8 cellular contexts compared by ENCODE assay signal in the genomic region with DNA sequence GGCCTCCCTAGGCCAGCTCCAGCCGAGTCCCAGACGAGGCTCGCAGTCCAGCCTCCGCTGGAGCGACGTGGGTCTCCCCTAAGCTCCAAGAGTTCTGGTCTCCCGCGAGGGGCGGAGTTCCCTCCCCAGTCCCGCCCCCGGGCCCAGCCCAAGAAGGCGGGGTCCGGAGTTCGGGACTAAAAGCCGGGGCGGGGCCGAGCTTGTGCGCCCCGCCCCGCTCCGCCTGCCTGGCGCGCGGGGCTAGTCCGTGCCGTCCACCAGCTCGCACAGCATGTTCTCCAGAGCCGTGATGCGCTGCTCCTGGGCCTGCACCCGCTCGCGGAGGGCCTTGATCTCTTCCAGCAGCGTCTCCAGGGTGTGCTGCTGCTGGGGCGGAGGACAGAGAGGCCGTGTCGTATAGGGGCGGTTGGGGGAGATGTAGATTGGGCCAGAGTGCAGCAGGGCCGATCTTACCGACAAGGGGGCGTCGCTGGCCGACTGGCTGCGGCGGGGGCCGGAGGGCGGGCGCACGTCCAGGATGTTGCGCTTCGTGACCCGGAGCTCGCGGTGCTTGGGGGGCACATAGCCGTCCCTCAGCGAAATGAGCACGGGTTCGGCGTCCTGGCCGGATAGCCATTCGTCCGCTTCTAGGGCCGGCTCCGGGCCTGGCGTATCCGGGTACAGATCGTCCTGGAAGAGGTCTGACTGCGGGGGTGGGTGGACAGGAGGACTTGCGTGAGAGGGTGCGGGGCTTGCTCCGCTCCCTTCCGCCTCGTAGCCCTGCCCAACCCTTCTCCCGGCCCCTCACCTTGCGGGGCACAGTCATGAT. TPM values are rescaled to one million over a fixed set of nuclear protein-coding genes. Genes with fewer than 3 reads are reported as not detected.
DNase-seq lines count a peak whose midpoint lies in the region; ATAC-seq and TF ChIP-seq lines count a peak whose summit lies in the region.

No MANE protein-coding gene starts in this region.

- H3K4me1 Mint-ChIP-seq in endothelial cell (ENCODE audit: unreplicated experiment): peaks cover 15% of the 10 kb centered on the region

- H3K4me3 ChIP-seq in DND-41 (ENCODE audit: low read depth in 1 of 2, low read length in 2 of 2) (peak overlapping the region in 1 of 2 experiments; percentile 48; a peak in 2 of 4 replicates), PC-9 (no peak overlapping the region)

- H3K27me3 Mint-ChIP-seq in endothelial cell (ENCODE audit: unreplicated experiment): peaks cover 25% of the 10 kb centered on the region

- POLR2A ChIA-PET in PC-9 (lab: Charles Lee; ENCODE audit: unreplicated experiment): no interaction called here

- H3K9ac ChIP-seq in DND-41 (ENCODE audit: low read depth, low read length): peak overlapping the region; percentile 34; the same call in 1 of the 2 replicates

- no peaks in the 10 kb centered on the region; the same call in 1 of the 2 replicates for H3F3A ChIP-seq in PC-9 (ENCODE audit: insufficient read depth, low read depth)

- H3K79me2 ChIP-seq in DND-41 (ENCODE audit: insufficient read depth, low read length) (no peaks in the 10 kb centered on the region), PC-9 (ENCODE audit: low read depth) (no peaks in the 10 kb centered on the region)

- no TSS peak for BruUV-seq in PC-9 (replicated peaks; lab: Mats Ljungman, UMichigan)

- CTCF ChIA-PET in PC-9 (lab: Charles Lee): no interaction called here

- intact Hi-C loops in PC-9 (cut with micrococcal nuclease; ENCODE audit: unreplicated experiment): no loop called here

- ATAC-seq in DND-41 (ENCODE audit: insufficient read depth, low read depth) (peak; percentile 67), HG02610 (IDR thresholded peaks at IDR 0.05; ENCODE audit: unreplicated experiment) (peak; percentile 64)

- peaks cover 4% of the 10 kb centered on the region for H3K36me3 Mint-ChIP-seq in endothelial cell (ENCODE audit: low read depth, unreplicated experiment)

- peak overlapping the region; percentile 66; the same call in 1 of the 2 replicates for H2AFZ ChIP-seq in DND-41 (ENCODE audit: low read depth, low read length)
- H2AFZ ChIP-seq in PC-9: no peak overlapping the region

- H3K27me3 ChIP-seq in DND-41 (ENCODE audit: insufficient read depth, low read length, poor library complexity) (peaks cover 12% of the 10 kb centered on the region), PC-9 (ENCODE audit: insufficient read depth, low read depth) (no peaks in the 10 kb centered on the region)

- H3K27ac ChIP-seq in DND-41 (ENCODE audit: low read length) (no peak overlapping the region), PC-9 (no peak overlapping the region)

- H3K9me3 ChIP-seq in DND-41 (ENCODE audit: insufficient read depth, low read length, severe bottlenecking): no peaks in the 10 kb centered on the region
- no peaks in the 10 kb centered on the region for H3K9me3 ChIP-seq in PC-9 (ENCODE audit: insufficient read depth, low read depth)

- no peak overlapping the region for H3K27ac Mint-ChIP-seq in endothelial cell (ENCODE audit: unreplicated experiment)

- H3K4me3 Mint-ChIP-seq in endothelial cell (ENCODE audit: unreplicated experiment): peak overlapping the region; percentile 79

- peaks cover 34% of the 10 kb centered on the region for H3K4me1 ChIP-seq in DND-41 (ENCODE audit: insufficient read depth, low read length)
- peaks cover 19% of the 10 kb centered on the region for H3K4me1 ChIP-seq in PC-9 (replicated peaks; ENCODE audit: insufficient read depth)

- TF ChIP-seq CTCF in DND-41 (IDR thresholded peaks at IDR 0.05; ENCODE audit: borderline replicate concordance, extremely low read depth, low read length, poor library complexity, severe bottlenecking) (no peak), endothelial cell (IDR thresholded peaks at IDR 0.05; ENCODE audit: unreplicated experiment) (no peak), PC-9 (conservative IDR thresholded peaks at IDR 0.05) (no peak)

- H3K9me2 ChIP-seq in PC-9 (ENCODE audit: insufficient read depth): no peaks in the 10 kb centered on the region

- peaks cover 4% of the 10 kb centered on the region for H3K36me3 ChIP-seq in DND-41 (ENCODE audit: insufficient read depth, low read length)
- H3K36me3 ChIP-seq in PC-9 (ENCODE audit: low read depth): no peaks in the 10 kb centered on the region

- H3K9me3 Mint-ChIP-seq in endothelial cell (ENCODE audit: unreplicated experiment): no peaks in the 10 kb centered on the region

- H4K20me1 ChIP-seq in DND-41 (ENCODE audit: insufficient read depth, low read length) (peaks cover 23% of the 10 kb centered on the region), PC-9 (ENCODE audit: insufficient read depth) (no peaks in the 10 kb centered on the region)

- peak; percentile 80 for DNase-seq in DND-41
- DNase-seq in NCI-H748 treated with DMSO at 0.1 percent for 48 hours (lab: John Stamatoyannopoulos, UW): peak; percentile 80
- DNase-seq in activated T-cell treated with anti-CD3 and anti-CD28 coated beads for 4 hours: peak; percentile 80
- DNase-seq in endothelial cell (ENCODE audit: low spot score): peak; percentile 82
- peak; percentile 93 for DNase-seq in mesenteric fat pad (ENCODE audit: low spot score)
- peak; percentile 62 for DNase-seq in stimulated activated CD8-positive, alpha-beta memory T cell treated with anti-CD3 and anti-CD28 coated beads, Interleukin-15, amount 100 ng/mL, for 24 hours (ENCODE audit: low read depth)
- DNase-seq in PC-9: no peak

- H3K4me2 ChIP-seq in DND-41 (ENCODE audit: insufficient read depth, low read length) (peak overlapping the region; percentile 75), PC-9 (no peak overlapping the region)

RNA-seq across cellular contexts. Expression of a gene that starts 7.0 kb away (rescaled TPM):
- total RNA-seq in endothelial cell (ENCODE audit: unreplicated experiment) (13.0 TPM), mesenteric fat pad (7.1 TPM), PC-9 (2021) (35.0 and 52.1 TPM in 2 replicates)

RNA-seq across cellular contexts. Expression of a gene that starts 22.8 kb away (rescaled TPM):
- total RNA-seq in endothelial cell (ENCODE audit: unreplicated experiment) (7.6 TPM), mesenteric fat pad (11.5 TPM), PC-9 (2021) (28.4 and 43.2 TPM in 2 replicates)

RNA-seq across cellular contexts. Expression of a gene that starts 26.2 kb away (rescaled TPM):
- total RNA-seq in endothelial cell (ENCODE audit: unreplicated experiment) (116 TPM), mesenteric fat pad (47.7 TPM), PC-9 (2021) (84.8 and 100 TPM in 2 replicates)

RNA-seq across cellular contexts. Expression of a gene that starts 47.2 kb away (rescaled TPM):
- total RNA-seq in endothelial cell (ENCODE audit: unreplicated experiment) (15.7 TPM), mesenteric fat pad (75.2 TPM), PC-9 (2021) (46.9 and 68.8 TPM in 2 replicates)

RNA-seq across cellular contexts. Expression of a gene that starts 48.9 kb away (rescaled TPM):
- total RNA-seq in endothelial cell (ENCODE audit: unreplicated experiment) (1.7 TPM), mesenteric fat pad (38.3 TPM), PC-9 (2021) (12.9 and 14.8 TPM in 2 replicates)

Comparison
In these comparisons a context has a peak if more than half of its experiments do, and no peak if none do; other contexts are left out.
1. DNase-seq: peak in DND-41 (single experiment), NCI-H748 treated with DMSO at 0.1 percent for 48 hours (single experiment), activated T-cell treated with anti-CD3 and anti-CD28 coated beads for 4 hours (single experiment), endothelial cell (single experiment), mesenteric fat pad (single experiment) and stimulated activated CD8-positive, alpha-beta memory T cell treated with anti-CD3 and anti-CD28 coated beads, Interleukin-15, amount 100 ng/mL, for 24 hours (single experiment); none in PC-9 (0 of 2).